In genomic region chr3:152350139-152350538, GRCh38 we compare ENCODE assay signal across 19 cellular contexts.
A peak's percentile ranks its signal among the peaks of the same experiment; 100 is the strongest.
DNase-seq lines count a peak whose midpoint lies in the region; ATAC-seq, FAIRE-seq and TF ChIP-seq lines count a peak whose summit lies in the region.
"Had no signal": no experiment of that assay in that cellular context is flagged by ENCODE, and none has a peak within 500 bp of the region (broad histone marks: within the 10 kb centered on the region; RNA-seq: fewer than 3 reads in every experiment).

No MANE protein-coding gene starts in this region.

- CTCF ChIA-PET in IMR-90 (lab: Yijun Ruan, JAX): no interaction called here
- CTCF ChIA-PET in K562 (lab: Yijun Ruan, JAX; ENCODE audit: low intra/inter-chr PET ratio): no interaction called here

- no peaks in the 10 kb centered on the region for H3K9me3 ChIP-seq in CD4-positive, CD25-positive, alpha-beta regulatory T cell (ENCODE audit: control insufficient read depth in 2 of 2, low read length in 2 of 2)
- H3K9me3 ChIP-seq in IMR-90 (ENCODE audit: control insufficient read depth, insufficient read depth, low read length): no peaks in the 10 kb centered on the region
- H3K9me3 ChIP-seq in K562 (replicated peaks; ENCODE audit: control insufficient read depth, insufficient read depth, low read depth, low read length): no peaks in the 10 kb centered on the region
- no peaks in the 10 kb centered on the region for H3K9me3 ChIP-seq in neutrophil
- H3K9me3 ChIP-seq: heart left ventricle, right lobe of liver, testis had no signal

- peaks cover 17 to 57% of the 10 kb centered on the region in 2 experiments for H3K79me1 ChIP-seq in IMR-90 (ENCODE audit: low read depth in 1 of 2, low read length in 2 of 2)

- no peak overlapping the region for H2BK15ac ChIP-seq in IMR-90 (ENCODE audit: low read depth, low read length)

- peaks cover 14% of the 10 kb centered on the region for H3K9me1 ChIP-seq in IMR-90 (ENCODE audit: insufficient read depth, low read length)
- H3K9me1 ChIP-seq in K562 (ENCODE audit: control insufficient read depth, insufficient read depth, low read length): no peaks in the 10 kb centered on the region

- POLR2A ChIA-PET in IMR-90 (lab: Charles Lee; ENCODE audit: unreplicated experiment): no interaction called here
- POLR2A ChIA-PET in K562 (lab: Yijun Ruan, JAX): no interaction called here

- no peak overlapping the region for H3K4me2 ChIP-seq in IMR-90 (ENCODE audit: low read depth, low read length)
- H3K4me2 ChIP-seq in K562 (ENCODE audit: insufficient read depth, low read length): no peak overlapping the region

- H3K27ac ChIP-seq in CD4-positive, CD25-positive, alpha-beta regulatory T cell (ENCODE audit: insufficient read depth, low read length, poor library complexity, severe bottlenecking): peak overlapping the region; percentile 34
- H3K27ac ChIP-seq in IMR-90 (ENCODE audit: insufficient read depth, low read length) (no peak overlapping the region), K562 (ENCODE audit: extremely low read depth, low read depth, low read length) (no peak overlapping the region), neutrophil (peak overlapping the region; percentile 40)
- H3K27ac ChIP-seq: right lobe of liver, testis had no signal

- no peak overlapping the region for H3K4ac ChIP-seq in IMR-90 (ENCODE audit: low read depth, low read length)

- H4K20me1 ChIP-seq in IMR-90 (ENCODE audit: insufficient read depth, low read length) (peaks cover 38% of the 10 kb centered on the region), K562 (replicated peaks; ENCODE audit: control insufficient read depth, insufficient read depth, low read length) (no peaks in the 10 kb centered on the region; the same call in 1 of the 2 replicates)

- peaks cover 24 to 49% (median 42%) of the 10 kb centered on the region in 4 donors for H3K4me1 Mint-ChIP-seq in CD4-positive, CD25-positive, alpha-beta regulatory T cell

- H2AFZ ChIP-seq in IMR-90 (replicated peaks; ENCODE audit: low read length, poor library complexity) (no peak overlapping the region), K562 (ENCODE audit: low read depth, low read length) (no peak overlapping the region)

- ATAC-seq in CD4-positive, CD25-positive, alpha-beta regulatory T cell (ENCODE audit: low read depth in 2 of 2): no peak
- ATAC-seq in IMR-90 (ENCODE audit: low read depth) (peak; percentile 15; the same call in 1 of the 2 replicates), K562 (peak; percentile 10), GM18868 (IDR thresholded peaks at IDR 0.05; ENCODE audit: unreplicated experiment) (no peak), GM21737 (IDR thresholded peaks at IDR 0.05; ENCODE audit: unreplicated experiment) (no peak)
- ATAC-seq: heart left ventricle, right lobe of liver had no signal

- peaks cover 33% of the 10 kb centered on the region for H3K4me1 ChIP-seq in CD4-positive, CD25-positive, alpha-beta regulatory T cell (ENCODE audit: control insufficient read depth, insufficient read depth, low read length, poor library complexity, severe bottlenecking)
- H3K4me1 ChIP-seq in IMR-90 (ENCODE audit: control insufficient read depth, insufficient read depth, low read length) (peaks cover 11% of the 10 kb centered on the region; the same call in 1 of the 2 replicates), K562 (replicated peaks in 1 of 2; ENCODE audit: control insufficient read depth in 2 of 2, insufficient read depth in 2 of 2, low read length in 2 of 2) (peaks cover 3 to 21% of the 10 kb centered on the region in 2 experiments; a peak in 3 of 5 replicates), neutrophil (ENCODE audit: control insufficient read depth in 1 of 2, insufficient read depth in 1 of 2, low read depth in 1 of 2, low read length in 1 of 2) (peaks cover 9 to 12% of the 10 kb centered on the region in 2 experiments)
- H3K4me1 ChIP-seq: testis had no signal

- no peak overlapping the region for H2BK5ac ChIP-seq in IMR-90 (ENCODE audit: low read depth, low read length, poor library complexity, severe bottlenecking)

- TF ChIP-seq RAD21 in IMR-90 (IDR thresholded peaks at IDR 0.05; ENCODE audit: low read length): no peak
- TF ChIP-seq RAD21 in K562 (CRISPR knock-in tag; conservative IDR thresholded peaks at IDR 0.05 in 1 of 2, IDR thresholded peaks at IDR 0.05 in 1 of 2): no peak

- no peak overlapping the region for H3K27ac Mint-ChIP-seq in CD4-positive, CD25-positive, alpha-beta regulatory T cell

- no peak overlapping the region for H3K4me3 Mint-ChIP-seq in CD4-positive, CD25-positive, alpha-beta regulatory T cell
- H3K4me3 Mint-ChIP-seq: activated naive CD4-positive, alpha-beta T cell treated with anti-CD3 and anti-CD28 coated beads, Interleukin-2, amount 50 U/mL, for 24 hours had no signal

- no peaks in the 10 kb centered on the region for H3K27me3 Mint-ChIP-seq in CD4-positive, CD25-positive, alpha-beta regulatory T cell
- H3K27me3 Mint-ChIP-seq: activated naive CD4-positive, alpha-beta T cell treated with anti-CD3 and anti-CD28 coated beads, Interleukin-2, amount 50 U/mL, for 24 hours had no signal

- no peak overlapping the region for H4K5ac ChIP-seq in IMR-90 (ENCODE audit: low read depth, low read length)

- H3K9me3 Mint-ChIP-seq in CD4-positive, CD25-positive, alpha-beta regulatory T cell: peaks cover 0 to 2% (median 0%) of the 10 kb centered on the region in 7 donors
- H3K9me3 Mint-ChIP-seq: activated naive CD4-positive, alpha-beta T cell treated with anti-CD3 and anti-CD28 coated beads, Interleukin-2, amount 50 U/mL, for 24 hours had no signal

- no peak overlapping the region for H2AK5ac ChIP-seq in IMR-90 (ENCODE audit: low read depth, low read length)

- no peak overlapping the region for H3K23ac ChIP-seq in IMR-90 (ENCODE audit: low read depth, low read length)

- in situ Hi-C loops in IMR-90 (cut with MboI; ENCODE audit: low sequenced_read_pairs) (no loop called here), K562 (cut with MboI) (no loop called here)

- TF ChIP-seq POLR2A in IMR-90 (IDR thresholded peaks at IDR 0.05; ENCODE audit: low read depth, low read length) (no peak), K562 (conservative IDR thresholded peaks at IDR 0.05) (no peak; the same call in 1 of the 2 replicates)

- DNase-seq in CD4-positive, CD25-positive, alpha-beta regulatory T cell: no peak
- DNase-seq in IMR-90 (peak; percentile 33), K562 (ENCODE audit: extremely low read depth in 1 of 4, low spot score in 3 of 4) (peak in 1 of 4 experiments; percentile 25), NCI-H128 (lab: John Stamatoyannopoulos, UW; ENCODE audit: unreplicated experiment) (no peak), DMS53 treated with DMSO at 0.1 percent for 48 hours (lab: John Stamatoyannopoulos, UW; ENCODE audit: unreplicated experiment) (no peak)
- DNase-seq: activated CD4-positive, alpha-beta T cell treated with anti-CD3 and anti-CD28 coated beads for 48 hours; activated T-cell treated with anti-CD3 and anti-CD28 coated beads for 4 hours; dermis blood vessel endothelial cell; heart left ventricle; NCI-H1436; right lobe of liver; SIG-M5; stimulated activated CD4-positive, alpha-beta T cell treated with anti-CD3 and anti-CD28 coated beads, Interleukin-4, amount 100 ng/mL, for 24 hours; stimulated activated CD8-positive, alpha-beta memory T cell treated with anti-CD3 and anti-CD28 coated beads, Interleukin-4, amount 100 ng/mL, for 48 hours; testis had no signal

- H3K14ac ChIP-seq in IMR-90 (replicated peaks; ENCODE audit: low read depth, low read length): no peak overlapping the region

- TF ChIP-seq CTCF in IMR-90 (conservative IDR thresholded peaks at IDR 0.05; ENCODE audit: low read depth, low read length) (no peak), K562 (IDR thresholded peaks at IDR 0.05 in 2 of 3, conservative IDR thresholded peaks at IDR 0.05 in 1 of 3; ENCODE audit: insufficient read depth in 2 of 3, low read depth in 1 of 3, low read length in 3 of 3) (no peak), neutrophil (IDR thresholded peaks at IDR 0.05) (no peak)

- intact Hi-C loops in IMR-90 (cut with micrococcal nuclease): no loop called here
- intact Hi-C loops in K562 (cut with micrococcal nuclease): no loop called here

- H3K27me3 ChIP-seq in CD4-positive, CD25-positive, alpha-beta regulatory T cell (ENCODE audit: control insufficient read depth, insufficient read depth, low read length): no peaks in the 10 kb centered on the region
- no peaks in the 10 kb centered on the region for H3K27me3 ChIP-seq in IMR-90 (ENCODE audit: control insufficient read depth, insufficient read depth, low read length)
- H3K27me3 ChIP-seq in K562 (ENCODE audit: control insufficient read depth in 2 of 2, insufficient read depth in 2 of 2, low read length in 2 of 2): no peaks in the 10 kb centered on the region
- H3K27me3 ChIP-seq in neutrophil: no peaks in the 10 kb centered on the region
- H3K27me3 ChIP-seq: heart left ventricle, right lobe of liver, testis had no signal

- H3K9ac ChIP-seq in IMR-90 (ENCODE audit: low read depth, low read length) (no peak overlapping the region; the same call in 1 of the 2 replicates), K562 (ENCODE audit: insufficient read depth in 1 of 2, low read depth in 2 of 2, low read length in 2 of 2) (no peak overlapping the region)

- no peak for FAIRE-seq in K562 (lab: Jason Lieb, UNC)

- H4K8ac ChIP-seq in IMR-90 (ENCODE audit: low read depth in 2 of 2, low read length in 2 of 2): no peak overlapping the region

- H3K36me3 ChIP-seq in CD4-positive, CD25-positive, alpha-beta regulatory T cell (ENCODE audit: control insufficient read depth, insufficient read depth, low read length): peaks cover 21% of the 10 kb centered on the region
- H3K36me3 ChIP-seq in IMR-90 (ENCODE audit: control insufficient read depth, insufficient read depth, low read length): peaks cover 2% of the 10 kb centered on the region; the same call in 1 of the 2 replicates
- peaks cover 58% of the 10 kb centered on the region for H3K36me3 ChIP-seq in K562 (ENCODE audit: control insufficient read depth, insufficient read depth, low read length)
- peaks cover 3% of the 10 kb centered on the region for H3K36me3 ChIP-seq in neutrophil
- H3K36me3 ChIP-seq: right lobe of liver had no signal

- H4K91ac ChIP-seq in IMR-90 (ENCODE audit: insufficient read depth, low read depth, low read length): no peak overlapping the region

- no peak for TF ChIP-seq EP300 in K562 (IDR thresholded peaks at IDR 0.05; ENCODE audit: low read length)

- no peak overlapping the region for H2BK120ac ChIP-seq in IMR-90 (ENCODE audit: low read depth, low read length)

- H2BK20ac ChIP-seq in IMR-90 (ENCODE audit: low read depth, low read length): no peak overlapping the region

- peaks cover 28% of the 10 kb centered on the region for H3K36me3 Mint-ChIP-seq in CD4-positive, CD25-positive, alpha-beta regulatory T cell

- peaks cover 100% of the 10 kb centered on the region for H3K79me2 ChIP-seq in K562 (ENCODE audit: control insufficient read depth, insufficient read depth, low read length)

- BruUV-seq in IMR-90 (replicated peaks; lab: Mats Ljungman, UMichigan) (no TSS peak), K562 (replicated peaks; lab: Mats Ljungman, UMichigan) (no TSS peak)

- no peak overlapping the region for H3K18ac ChIP-seq in IMR-90 (ENCODE audit: low read depth, low read length)

- peak overlapping the region; percentile 37 for H3K4me3 ChIP-seq in CD4-positive, CD25-positive, alpha-beta regulatory T cell (ENCODE audit: low read depth, low read length)
- no peak overlapping the region for H3K4me3 ChIP-seq in IMR-90 (ENCODE audit: insufficient read depth, low read depth, low read length)
- H3K4me3 ChIP-seq in K562: no peak overlapping the region
- H3K4me3 ChIP-seq in neutrophil (ENCODE audit: low read depth in 1 of 2, low read length in 1 of 2): no peak overlapping the region
- H3K4me3 ChIP-seq: heart left ventricle, right lobe of liver, testis had no signal

- H2AK9ac ChIP-seq in IMR-90 (replicated peaks; ENCODE audit: low read depth, low read length, poor library complexity): no peak overlapping the region

- no peak overlapping the region for H3K56ac ChIP-seq in IMR-90 (ENCODE audit: extremely low read depth, insufficient read depth, low read length)

- dilution Hi-C loops in IMR-90 (cut with HindIII; ENCODE audit: low sequenced_read_pairs, unreplicated experiment): no loop called here

Comparison
In these comparisons a context has a peak if more than half of its experiments do, and no peak if none do; other contexts are left out.
1. ATAC-seq: peak in IMR-90 (single experiment) and K562 (single experiment); none in CD4-positive, CD25-positive, alpha-beta regulatory T cell (0 of 2), GM18868 (single experiment) and GM21737 (single experiment).
2. H3K27ac ChIP-seq: peak in CD4-positive, CD25-positive, alpha-beta regulatory T cell (single experiment) and neutrophil (single experiment); none in IMR-90 (single experiment) and K562 (single experiment).